ENCODE assay signal across 1 cellular context in genomic region chr12:114668151-114668891, GRCh38.
A peak's percentile ranks its signal among the peaks of the same experiment; 100 is the strongest.
TF ChIP-seq lines count a peak whose summit lies in the region.

No MANE protein-coding gene starts in this region.

TF ChIP-seq in HEK293, 187 proteins besides CTCF, POLR2A, EP300 and RAD21 (continued from another document and continues in another):
- TF ChIP-seq PRDM10 (tag by site-specific recombination; IDR thresholded peaks at IDR 0.05) (peak; percentile 56), ZNF561 (tag by site-specific recombination; IDR thresholded peaks at IDR 0.05; ENCODE audit: borderline replicate concordance) (peak; percentile 64; the same call in 1 of the 2 replicates), ZNF24 (tag by site-specific recombination; IDR thresholded peaks at IDR 0.05) (no peak), KLF8 (tag by site-specific recombination; IDR thresholded peaks at IDR 0.05) (peak; percentile 60; the same call in 1 of the 2 replicates), EGR2 (tag by site-specific recombination; IDR thresholded peaks at IDR 0.05; ENCODE audit: low read depth) (no peak), TRIM28 (IDR thresholded peaks at IDR 0.05; ENCODE audit: borderline replicate concordance, low read length) (no peak), ZNF624 (tag by site-specific recombination; IDR thresholded peaks at IDR 0.05) (no peak), PRDM4 (tag by site-specific recombination; IDR thresholded peaks at IDR 0.05) (no peak), ZNF658 (tag by site-specific recombination; IDR thresholded peaks at IDR 0.05) (no peak), ZNF513 (tag by site-specific recombination; IDR thresholded peaks at IDR 0.05) (no peak), RBAK (tag by site-specific recombination; IDR thresholded peaks at IDR 0.05) (no peak), ZNF621 (tag by site-specific recombination; IDR thresholded peaks at IDR 0.05) (no peak), ZNF202 (tag by site-specific recombination; IDR thresholded peaks at IDR 0.05; ENCODE audit: borderline replicate concordance) (no peak), ZNF311 (tag by site-specific recombination; IDR thresholded peaks at IDR 0.05; ENCODE audit: borderline replicate concordance) (no peak), ZBTB20 (tag by site-specific recombination; IDR thresholded peaks at IDR 0.05) (peak; percentile 89; the same call in 1 of the 2 replicates), ZNF121 (tag by site-specific recombination; IDR thresholded peaks at IDR 0.05) (no peak), ZNF623 (tag by site-specific recombination; IDR thresholded peaks at IDR 0.05) (no peak), ZNF677 (tag by site-specific recombination; IDR thresholded peaks at IDR 0.05) (no peak), ZNF335 (tag by site-specific recombination; conservative IDR thresholded peaks at IDR 0.05) (peak; percentile 80), ZNF629 (tag by site-specific recombination; IDR thresholded peaks at IDR 0.05) (peak; percentile 30; the same call in 1 of the 2 replicates), ZBTB44 (tag by site-specific recombination; IDR thresholded peaks at IDR 0.05) (0 out of 2 replicates have a peak, but pooled peaks have one; percentile 11), ZNF292 (tag by site-specific recombination; IDR thresholded peaks at IDR 0.05; ENCODE audit: borderline replicate concordance, low read depth) (no peak), ZNF416 (tag by site-specific recombination; IDR thresholded peaks at IDR 0.05) (no peak), ZBTB49 (tag by site-specific recombination; IDR thresholded peaks at IDR 0.05; ENCODE audit: low read depth) (no peak), ZNF701 (tag by site-specific recombination; IDR thresholded peaks at IDR 0.05) (no peak), ZNF354C (tag by site-specific recombination; IDR thresholded peaks at IDR 0.05; ENCODE audit: borderline replicate concordance, low read depth) (no peak), ZNF510 (tag by site-specific recombination; IDR thresholded peaks at IDR 0.05; ENCODE audit: insufficient replicate concordance) (no peak), FEZF1 (tag by site-specific recombination; IDR thresholded peaks at IDR 0.05) (no peak), ZNF274 (IDR thresholded peaks at IDR 0.05; ENCODE audit: low read length) (no peak), ZNF274 (tag by site-specific recombination; IDR thresholded peaks at IDR 0.05; ENCODE audit: borderline replicate concordance) (no peak), ZNF350 (tag by site-specific recombination; IDR thresholded peaks at IDR 0.05) (no peak), IKZF3 (tag by site-specific recombination; IDR thresholded peaks at IDR 0.05) (no peak), ZNF785 (tag by site-specific recombination; IDR thresholded peaks at IDR 0.05) (no peak), ZNF157 (tag by site-specific recombination; IDR thresholded peaks at IDR 0.05) (no peak), ZNF398 (tag by site-specific recombination; IDR thresholded peaks at IDR 0.05) (no peak), PRDM6 (tag by site-specific recombination; IDR thresholded peaks at IDR 0.05) (no peak), HOXA7 (CRISPR knock-in tag; IDR thresholded peaks at IDR 0.05; ENCODE audit: borderline replicate concordance) (no peak), ZNF548 (tag by site-specific recombination; IDR thresholded peaks at IDR 0.05) (no peak), ZNF776 (tag by site-specific recombination; IDR thresholded peaks at IDR 0.05; ENCODE audit: borderline replicate concordance) (no peak), ZNF610 (tag by site-specific recombination; IDR thresholded peaks at IDR 0.05; ENCODE audit: borderline replicate concordance) (no peak), GLI4 (tag by site-specific recombination; IDR thresholded peaks at IDR 0.05) (no peak), ZNF132 (tag by site-specific recombination; IDR thresholded peaks at IDR 0.05; ENCODE audit: borderline replicate concordance) (no peak), GLI2 (tag by site-specific recombination; IDR thresholded peaks at IDR 0.05; ENCODE audit: borderline replicate concordance, low read depth) (no peak), SP7 (tag by site-specific recombination; IDR thresholded peaks at IDR 0.05) (peak; percentile 56; the same call in 1 of the 2 replicates), ZNF362 (tag by site-specific recombination; IDR thresholded peaks at IDR 0.05) (peak; percentile 96), ZNF19 (tag by site-specific recombination; IDR thresholded peaks at IDR 0.05; ENCODE audit: low read depth) (no peak), YY1 (tag by site-specific recombination; IDR thresholded peaks at IDR 0.05) (0 out of 2 replicates have a peak, but pooled peaks have one; percentile 30), ZNF18 (tag by site-specific recombination; IDR thresholded peaks at IDR 0.05) (no peak), GFI1B (tag by site-specific recombination; IDR thresholded peaks at IDR 0.05) (no peak)
